Comparison of ENCODE assay signal across 8 cellular contexts in the genomic region with DNA sequence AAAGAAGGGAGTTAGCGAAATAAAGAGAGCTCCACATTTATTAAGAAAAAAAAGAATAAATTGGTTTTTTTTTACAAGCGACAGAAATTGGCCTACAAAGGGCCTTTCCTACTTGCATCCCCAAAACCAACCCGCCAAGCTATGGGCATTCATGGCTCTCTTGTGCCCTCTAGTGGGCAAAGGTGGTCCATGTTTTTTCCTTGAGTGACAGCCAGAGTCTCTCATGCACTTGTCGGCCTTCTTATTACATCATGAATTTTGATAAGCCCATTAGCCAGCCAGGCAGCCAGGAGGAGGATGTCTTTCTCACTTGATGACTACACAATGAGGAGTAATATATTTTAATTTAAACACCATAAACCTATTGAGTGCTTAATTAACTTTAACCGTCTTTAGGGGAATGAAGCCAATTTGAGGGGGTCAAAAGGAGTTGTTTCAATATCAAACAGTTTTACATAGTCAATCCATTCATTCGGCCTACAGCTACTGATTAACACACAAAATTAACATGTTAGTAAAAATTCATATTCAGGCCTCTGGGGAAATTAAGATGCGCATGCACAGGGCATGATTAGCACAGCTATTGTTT.
DNase-seq lines count a peak whose midpoint lies in the region; ATAC-seq and TF ChIP-seq lines count a peak whose summit lies in the region.

No MANE protein-coding gene starts in this region.

- H3K27me3 ChIP-seq in adipocyte (replicated peaks; ENCODE audit: control insufficient read depth, insufficient read depth, low read length) (peaks cover 19% of the 10 kb centered on the region), left ventricle myocardium inferior (ENCODE audit: low read depth) (peaks cover 25% of the 10 kb centered on the region)

- H3K36me3 ChIP-seq in adipocyte (ENCODE audit: control insufficient read depth, insufficient read depth, low read length, severe bottlenecking), result no peaks in the 10 kb centered on the region
- no peaks in the 10 kb centered on the region for H3K36me3 ChIP-seq in left ventricle myocardium inferior

- DNase-seq in NCI-H1417 (lab: John Stamatoyannopoulos, UW) (peak; percentile 69 to 93 (median 83)), SW480 (ENCODE audit: low spot score) (peak; percentile 82), adipocyte (ENCODE audit: low read depth) (peak; percentile 92), left ventricle myocardium inferior (peak; percentile 46), retina (peak; percentile 94)

- intact Hi-C loops in left ventricle myocardium inferior (cut with micrococcal nuclease), result loop anchor here (2.0 kb wide), 1 partner anchor 126 kb away; no protein-coding TSS in a partner anchor

- H3K4me3 ChIP-seq in adipocyte (ENCODE audit: low read length), result no peak overlapping the region
- no peak overlapping the region for H3K4me3 ChIP-seq in left ventricle myocardium inferior

- ATAC-seq in HG02623 (IDR thresholded peaks at IDR 0.05; ENCODE audit: unreplicated experiment) (peak; percentile 75), HG03457 (IDR thresholded peaks at IDR 0.05; ENCODE audit: unreplicated experiment) (no peak)

- peaks cover 12% of the 10 kb centered on the region for H3K4me1 ChIP-seq in adipocyte (ENCODE audit: control insufficient read depth, insufficient read depth, low read length)
- H3K4me1 ChIP-seq in left ventricle myocardium inferior, result peaks cover 14% of the 10 kb centered on the region

- H3K9me3 ChIP-seq in adipocyte (ENCODE audit: control insufficient read depth, low read length), result no peaks in the 10 kb centered on the region
- H3K9me3 ChIP-seq in left ventricle myocardium inferior (replicated peaks), result no peaks in the 10 kb centered on the region

- peak; percentile 75 for TF ChIP-seq CTCF in GM12874 (IDR thresholded peaks at IDR 0.05; ENCODE audit: insufficient read depth, low read depth, low read length)
- TF ChIP-seq CTCF in left ventricle myocardium inferior (IDR thresholded peaks at IDR 0.05; ENCODE audit: borderline replicate concordance), result peak; percentile 91

- peak overlapping the region; percentile 2 for H3K9ac ChIP-seq in adipocyte (ENCODE audit: low read length)

- no peak overlapping the region for H3K27ac ChIP-seq in left ventricle myocardium inferior (replicated peaks)
